In genomic region chr9:121399883-121400607, GRCh38 we compare ENCODE assay signal across 8 cellular contexts. TPM values are rescaled to one million over a fixed set of nuclear protein-coding genes. Genes with fewer than 3 reads are reported as not detected.
DNase-seq lines count a peak whose midpoint lies in the region; ATAC-seq and TF ChIP-seq lines count a peak whose summit lies in the region.

No MANE protein-coding gene starts in this region.

- H3K9me3 Mint-ChIP-seq in activated CD4-positive, alpha-beta T cell treated with anti-CD3 and anti-CD28 coated beads, Interleukin-2, amount 10 ng/mL, durations not matched to agents 7 days and 5 days = no peaks in the 10 kb centered on the region
- peaks cover 0 to 1% (median 0%) of the 10 kb centered on the region in 9 donors for H3K9me3 Mint-ChIP-seq in naive thymus-derived CD8-positive, alpha-beta T cell

- 0 out of 2 replicates have a peak, but pooled peaks cover 3% of the 10 kb centered on the region for H3K9me3 ChIP-seq in SJCRH30 (replicated peaks)

- TF ChIP-seq CTCF in NB4 (IDR thresholded peaks at IDR 0.05; ENCODE audit: low read depth, low read length) (peak; percentile 23), epithelial cell of proximal tubule (conservative IDR thresholded peaks at IDR 0.05; ENCODE audit: low read depth, low read length) (peak; percentile 56)

- POLR2A ChIA-PET in activated CD4-positive, alpha-beta T cell treated with anti-CD3 and anti-CD28 coated beads, Interleukin-2, amount 10 ng/mL, durations not matched to agents 7 days and 5 days (lab: Charles Lee) = interaction anchor here (0.6 kb wide), 1 partner anchor 85 kb away, joined by 3 read pairs; no protein-coding TSS in a partner anchor
- POLR2A ChIA-PET in naive thymus-derived CD8-positive, alpha-beta T cell (lab: Charles Lee) = interaction anchor here (2.0 kb wide), 1 partner anchor 80 kb away, joined by 6 read pairs; no protein-coding TSS in a partner anchor

- peaks cover 20% of the 10 kb centered on the region for H3K27me3 Mint-ChIP-seq in activated CD4-positive, alpha-beta T cell treated with anti-CD3 and anti-CD28 coated beads, Interleukin-2, amount 10 ng/mL, durations not matched to agents 7 days and 5 days
- no peaks in the 10 kb centered on the region for H3K27me3 Mint-ChIP-seq in naive thymus-derived CD8-positive, alpha-beta T cell

- no peak overlapping the region for H3K27ac Mint-ChIP-seq in activated CD4-positive, alpha-beta T cell treated with anti-CD3 and anti-CD28 coated beads, Interleukin-2, amount 10 ng/mL, durations not matched to agents 7 days and 5 days
- no peak overlapping the region for H3K27ac Mint-ChIP-seq in naive thymus-derived CD8-positive, alpha-beta T cell

- peak; percentile 33 to 42 for ATAC-seq in naive thymus-derived CD8-positive, alpha-beta T cell
- ATAC-seq in GM21381 (IDR thresholded peaks at IDR 0.05; ENCODE audit: unreplicated experiment) = no peak
- ATAC-seq in GM18868 (IDR thresholded peaks at IDR 0.05; ENCODE audit: unreplicated experiment) = no peak

- CTCF ChIA-PET in activated CD4-positive, alpha-beta T cell treated with anti-CD3 and anti-CD28 coated beads, Interleukin-2, amount 10 ng/mL, durations not matched to agents 7 days and 5 days (lab: Charles Lee) = interaction anchor here (0.9 to 7.9 kb wide), 7 partner anchors 10 to 187 kb away, joined by 3 to 108 read pairs (median 5); no protein-coding TSS in a partner anchor

- no peak overlapping the region for H3K4me3 ChIP-seq in NB4 (ENCODE audit: low read depth, low read length)
- peak overlapping the region; percentile 27 for H3K4me3 ChIP-seq in SJCRH30
- H3K4me3 ChIP-seq in epithelial cell of proximal tubule (ENCODE audit: low read depth, low read length) = no peak overlapping the region

- no peak for TF ChIP-seq POLR2A in NB4 (IDR thresholded peaks at IDR 0.05; ENCODE audit: extremely low read depth, insufficient read length)

- peaks cover 4% of the 10 kb centered on the region for H3K4me1 Mint-ChIP-seq in activated CD4-positive, alpha-beta T cell treated with anti-CD3 and anti-CD28 coated beads, Interleukin-2, amount 10 ng/mL, durations not matched to agents 7 days and 5 days
- H3K4me1 Mint-ChIP-seq in naive thymus-derived CD8-positive, alpha-beta T cell = no peaks in the 10 kb centered on the region

- H3K27me3 ChIP-seq in SJCRH30 = no peaks in the 10 kb centered on the region

- DNase-seq in activated CD4-positive, alpha-beta T cell treated with anti-CD3 and anti-CD28 coated beads, Interleukin-2, amount 10 ng/mL, durations not matched to agents 7 days and 5 days = peak; percentile 39
- no peak for DNase-seq in activated CD4-positive, alpha-beta T cell treated with anti-CD3 and anti-CD28 coated beads for 48 hours
- DNase-seq in NB4 (ENCODE audit: low read depth) = peak; percentile 80
- DNase-seq in SJCRH30 = peak; percentile 67 to 95
- DNase-seq in epithelial cell of proximal tubule (ENCODE audit: low read depth) = peak; percentile 38
- DNase-seq in naive thymus-derived CD8-positive, alpha-beta T cell = peak in 4 of 10 donors; percentile 19 to 64 (median 63)

- H3K27ac ChIP-seq in SJCRH30 = peak overlapping the region; percentile 99

- H3K36me3 ChIP-seq in SJCRH30 = no peaks in the 10 kb centered on the region

- peaks cover 2% of the 10 kb centered on the region for H3K36me3 Mint-ChIP-seq in activated CD4-positive, alpha-beta T cell treated with anti-CD3 and anti-CD28 coated beads, Interleukin-2, amount 10 ng/mL, durations not matched to agents 7 days and 5 days (ENCODE audit: low read depth)
- no peaks in the 10 kb centered on the region for H3K36me3 Mint-ChIP-seq in naive thymus-derived CD8-positive, alpha-beta T cell

- no peak overlapping the region for H3K4me3 Mint-ChIP-seq in activated CD4-positive, alpha-beta T cell treated with anti-CD3 and anti-CD28 coated beads, Interleukin-2, amount 10 ng/mL, durations not matched to agents 7 days and 5 days
- no peak overlapping the region for H3K4me3 Mint-ChIP-seq in naive thymus-derived CD8-positive, alpha-beta T cell

- H3K4me1 ChIP-seq in SJCRH30 = peaks cover 19% of the 10 kb centered on the region

RNA-seq across cellular contexts. Expression of gene STOM, which starts 30.0 kb away (rescaled TPM):
- 10 to 100 TPM; 35.5 to 48.1 TPM for total RNA-seq in activated CD4-positive, alpha-beta T cell treated with anti-CD3 and anti-CD28 coated beads, Interleukin-2, amount 10 ng/mL, durations not matched to agents 7 days and 5 days
- total RNA-seq in SJCRH30 (2014; rRNA removed; shearing (Covaris generic)) = 31.6 and 32.8 TPM in 2 replicates
- 21.1 and 26.1 TPM in 2 replicates for total RNA-seq in epithelial cell of proximal tubule
- total RNA-seq in naive thymus-derived CD8-positive, alpha-beta T cell = 10 to 100 TPM; 16.0 to 17.9 TPM
- 100 to 1,000 TPM in 1 of 3 donors, 10 to 100 TPM in 2; 18.7 to 193 (median 19.5) TPM for polyA plus RNA-seq in naive thymus-derived CD8-positive, alpha-beta T cell

Comparison
In these comparisons a context has a peak if more than half of its experiments do, and no peak if none do; other contexts are left out.
1. ATAC-seq: peak in naive thymus-derived CD8-positive, alpha-beta T cell (2 of 2); none in GM21381 (single experiment) and GM18868 (single experiment).